ENCODE assay signal across 1 cellular context in the genomic region with DNA sequence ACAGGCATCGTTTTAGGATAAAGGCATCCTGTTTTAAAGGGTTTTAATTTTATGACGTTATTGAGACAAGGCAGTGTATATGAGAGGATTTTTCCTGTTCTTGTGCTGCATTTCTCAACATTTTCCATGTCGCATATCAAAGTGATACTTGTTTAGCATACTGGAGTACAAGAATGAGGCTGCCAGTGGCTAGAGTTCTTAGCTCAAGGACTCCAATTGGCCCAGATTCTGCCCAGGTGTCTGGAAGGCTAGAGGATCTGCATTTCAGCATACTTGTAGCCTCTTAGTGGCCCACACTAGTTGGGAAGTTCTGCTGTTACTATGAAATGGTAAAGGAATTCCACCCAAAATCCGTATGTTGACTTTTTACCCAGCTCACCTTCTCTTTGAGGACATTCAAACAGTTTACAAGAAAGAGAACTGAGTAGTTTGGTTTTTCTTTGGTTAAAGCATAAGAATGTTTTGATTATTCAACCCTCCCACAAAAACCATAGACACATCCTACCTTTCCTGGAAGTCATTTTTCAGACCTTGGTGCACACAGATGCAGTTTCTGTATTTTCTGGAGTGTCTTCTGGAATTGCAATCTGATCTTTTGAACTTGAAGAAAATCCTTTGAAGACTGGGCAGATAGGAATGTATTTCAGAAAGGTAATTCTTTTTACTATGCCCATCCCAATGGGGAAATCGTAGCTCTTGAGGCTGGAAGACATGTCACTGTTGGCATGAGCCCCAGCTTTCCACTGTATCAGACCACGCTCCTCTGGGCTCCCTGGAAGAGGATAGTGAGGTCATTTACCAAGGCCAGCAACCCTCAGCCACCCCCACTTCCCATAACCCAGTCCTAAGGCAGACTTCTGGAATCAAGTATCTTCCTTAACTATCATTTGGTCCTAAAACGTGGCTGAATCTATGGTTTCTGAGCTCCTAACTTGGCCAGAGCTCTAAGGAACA.
TF ChIP-seq lines count a peak whose summit lies in the region.

No MANE protein-coding gene starts in this region.

TF ChIP-seq in SK-N-SH treated with all-trans-retinoic acid at 6 μM for 48 hours, 23 proteins besides CTCF, POLR2A, EP300 and RAD21 (continued from another document):
- TF ChIP-seq, protein P1, sequence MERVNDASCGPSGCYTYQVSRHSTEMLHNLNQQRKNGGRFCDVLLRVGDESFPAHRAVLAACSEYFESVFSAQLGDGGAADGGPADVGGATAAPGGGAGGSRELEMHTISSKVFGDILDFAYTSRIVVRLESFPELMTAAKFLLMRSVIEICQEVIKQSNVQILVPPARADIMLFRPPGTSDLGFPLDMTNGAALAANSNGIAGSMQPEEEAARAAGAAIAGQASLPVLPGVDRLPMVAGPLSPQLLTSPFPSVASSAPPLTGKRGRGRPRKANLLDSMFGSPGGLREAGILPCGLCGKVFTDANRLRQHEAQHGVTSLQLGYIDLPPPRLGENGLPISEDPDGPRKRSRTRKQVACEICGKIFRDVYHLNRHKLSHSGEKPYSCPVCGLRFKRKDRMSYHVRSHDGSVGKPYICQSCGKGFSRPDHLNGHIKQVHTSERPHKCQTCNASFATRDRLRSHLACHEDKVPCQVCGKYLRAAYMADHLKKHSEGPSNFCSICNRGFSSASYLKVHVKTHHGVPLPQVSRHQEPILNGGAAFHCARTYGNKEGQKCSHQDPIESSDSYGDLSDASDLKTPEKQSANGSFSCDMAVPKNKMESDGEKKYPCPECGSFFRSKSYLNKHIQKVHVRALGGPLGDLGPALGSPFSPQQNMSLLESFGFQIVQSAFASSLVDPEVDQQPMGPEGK (CRISPR knock-in tag; IDR thresholded peaks at IDR 0.05; ENCODE audit: borderline replicate concordance): no peak
- TF ChIP-seq GLIS3 (CRISPR knock-in tag; IDR thresholded peaks at IDR 0.05) (no peak), ZNF8 (CRISPR knock-in tag; IDR thresholded peaks at IDR 0.05) (no peak), RARB (CRISPR knock-in tag; IDR thresholded peaks at IDR 0.05) (no peak), CSDC2 (CRISPR knock-in tag; IDR thresholded peaks at IDR 0.05) (no peak), OSR1 (CRISPR knock-in tag; IDR thresholded peaks at IDR 0.05) (no peak)
